9 cellular contexts compared by ENCODE assay signal in genomic region chr5:132414634-132415377, GRCh38. TPM values are rescaled to one million over a fixed set of nuclear protein-coding genes. Genes with fewer than 3 reads are reported as not detected.
DNase-seq lines count a peak whose midpoint lies in the region; ATAC-seq, FAIRE-seq and TF ChIP-seq lines count a peak whose summit lies in the region.
"Had no signal": no experiment of that assay in that cellular context is flagged by ENCODE, and none has a peak within 500 bp of the region (broad histone marks: within the 10 kb centered on the region; RNA-seq: fewer than 3 reads in every experiment).

No MANE protein-coding gene starts in this region.

- H3K36me3 ChIP-seq in PC-9 (ENCODE audit: low read depth) (no peaks in the 10 kb centered on the region), skeletal muscle satellite cell (ENCODE audit: insufficient read depth, low read length) (no peaks in the 10 kb centered on the region)

- H3K27me3 ChIP-seq in PC-9 (ENCODE audit: insufficient read depth, low read depth) (no peaks in the 10 kb centered on the region), skeletal muscle satellite cell (ENCODE audit: control insufficient read depth, insufficient read depth, low read length) (no peaks in the 10 kb centered on the region)

- H3K9ac ChIP-seq in skeletal muscle satellite cell (ENCODE audit: low read depth, low read length), result peak overlapping the region; percentile 24

- H4K20me1 ChIP-seq in PC-9 (ENCODE audit: insufficient read depth), result no peaks in the 10 kb centered on the region

- peak overlapping the region; percentile 27; the same call in 1 of the 2 replicates for H3K4me3 ChIP-seq in PC-9
- H3K4me3 ChIP-seq in skeletal muscle satellite cell (ENCODE audit: low read length), result no peak overlapping the region

- H3F3A ChIP-seq in PC-9 (ENCODE audit: insufficient read depth, low read depth), result peaks cover 49% of the 10 kb centered on the region

- no peaks in the 10 kb centered on the region for H3K9me2 ChIP-seq in PC-9 (ENCODE audit: insufficient read depth)

- peak; percentile 83 for FAIRE-seq in GM19239 (lab: Jason Lieb, UNC)

- BruUV-seq in PC-9 (replicated peaks; lab: Mats Ljungman, UMichigan), result no TSS peak

- no peak overlapping the region for H2AFZ ChIP-seq in PC-9

- no peaks in the 10 kb centered on the region for H3K9me3 ChIP-seq in PC-9 (ENCODE audit: insufficient read depth, low read depth)
- H3K9me3 ChIP-seq in skeletal muscle satellite cell (replicated peaks; ENCODE audit: low read length), result no peaks in the 10 kb centered on the region

- POLR2A ChIA-PET in PC-9 (lab: Charles Lee; ENCODE audit: unreplicated experiment), result interaction anchor here (0.5 to 1.2 kb wide), 10 partner anchors 25 to 544 kb away, joined by 3 to 14 read pairs (median 4); partner anchors contain the start of gene IRF1

- H3K4me2 ChIP-seq in PC-9 (peak overlapping the region; percentile 66), skeletal muscle satellite cell (ENCODE audit: low read length) (peak overlapping the region; percentile 58)

- 0 out of 2 replicates have a peak, but pooled peaks cover 7% of the 10 kb centered on the region for H3K79me2 ChIP-seq in PC-9 (ENCODE audit: low read depth)

- ATAC-seq in esophagus mucosa, result peak; percentile 68
- no peak for ATAC-seq in HG02840 (IDR thresholded peaks at IDR 0.05; ENCODE audit: low FRiP score, unreplicated experiment)

- no peak for TF ChIP-seq CTCF in PC-9 (conservative IDR thresholded peaks at IDR 0.05)

- H3K4me1 ChIP-seq in PC-9 (replicated peaks; ENCODE audit: insufficient read depth) (peaks cover 77% of the 10 kb centered on the region), skeletal muscle satellite cell (ENCODE audit: control insufficient read depth, insufficient read depth, low read length) (peaks cover 48% of the 10 kb centered on the region)

- no peak for DNase-seq in GM19239 (ENCODE audit: insufficient read length, low spot score)
- DNase-seq in PC-9, result peak; percentile 53 to 97
- DNase-seq in DMS 273 (lab: John Stamatoyannopoulos, UW; ENCODE audit: unreplicated experiment), result no peak
- no peak for DNase-seq in DMS153 (lab: John Stamatoyannopoulos, UW)
- no peak for DNase-seq in ecto neural progenitor cell (ENCODE audit: low spot score)
- DNase-seq: NCI-H1092 had no signal

- intact Hi-C loops in PC-9 (cut with micrococcal nuclease; ENCODE audit: unreplicated experiment), result loop anchor here (1.0 to 10.0 kb wide), 3 partner anchors 43 to 260 kb away; partner anchors contain the start of gene IL4

- peak overlapping the region; percentile 95 for H3K27ac ChIP-seq in PC-9

- CTCF ChIA-PET in PC-9 (lab: Charles Lee), result interaction anchor here (0.5 to 1.3 kb wide), 6 partner anchors 9 to 235 kb away, joined by 3 to 5 read pairs (median 3); no protein-coding TSS in a partner anchor

RNA-seq across cellular contexts. Expression of gene SLC22A5, which starts 45.3 kb away (rescaled TPM):
- total RNA-seq in PC-9 (2021) (13.5 and 15.2 TPM in 2 replicates), esophagus mucosa (2.7 TPM)
- total RNA-seq in skeletal muscle satellite cell (2012; rRNA removed), result 2.5 and 8.5 TPM in 2 replicates

Comparison
In these comparisons a context has a peak if more than half of its experiments do, and no peak if none do; other contexts are left out.
1. DNase-seq: peak in PC-9 (2 of 2); none in GM19239 (single experiment), DMS 273 (single experiment), DMS153 (single experiment) and ecto neural progenitor cell (single experiment).